Comparison of ENCODE assay signal across 33 cellular contexts in genomic region chr11:73291781-73292180, GRCh38. TPM values are rescaled to one million over a fixed set of nuclear protein-coding genes. Genes with fewer than 3 reads are reported as not detected.
"Had no signal": no experiment of that assay in that cellular context is flagged by ENCODE, and none has a peak within 500 bp of the region (broad histone marks: within the 10 kb centered on the region; RNA-seq: fewer than 3 reads in every experiment).

No MANE protein-coding gene starts in this region.

- H3K27me3 ChIP-seq: brain microvascular endothelial cell, MG63 had no signal

- H3K27ac Mint-ChIP-seq: activated CD4-positive, alpha-beta T cell treated with anti-CD3 and anti-CD28 coated beads, Interleukin-2, amount 10 ng/mL, durations not matched to agents 24 days and 14 days; activated CD8-positive, alpha-beta T cell treated with anti-CD3 and anti-CD28 coated beads for 36 hours; activated naive CD8-positive, alpha-beta T cell treated with anti-CD3 and anti-CD28 coated beads for 36 hours; activated T-cell treated with anti-CD3 and anti-CD28 coated beads, Interleukin-2, amount 50 U/mL, for 72 hours; activated T-helper 17 cell treated with anti-CD3 and anti-CD28 coated beads, Interleukin-2, amount 50 U/mL, for 72 hours; IgD-negative memory B cell; T-helper 1 cell treated with Interleukin-12 subunit alpha and Interleukin-12 subunit beta and Interleukin-4 antibody, amounts not matched to agents 30 μg/mL and 1 μg/mL, for 36 hours; T-helper 2 cell treated with Interferon-gamma antibody and Interleukin-4, amounts not matched to agents 5 μg/mL and 100 μg/mL, for 36 hours had no signal

- DNase-seq: activated CD4-positive, alpha-beta T cell treated with anti-CD3 and anti-CD28 coated beads, Interleukin-2, amount 10 ng/mL, durations not matched to agents 24 days and 14 days; activated CD4-positive, alpha-beta T cell treated with anti-CD3 and anti-CD28 coated beads, Interleukin-2, amount 50 U/mL, for 4 hours; activated CD8-positive, alpha-beta T cell treated with anti-CD3 and anti-CD28 coated beads for 36 hours; activated effector memory CD4-positive, alpha-beta T cell treated with anti-CD3 and anti-CD28 coated beads, Interleukin-2, amount 50 U/mL, for 16 hours; activated naive CD4-positive, alpha-beta T cell; activated naive CD4-positive, alpha-beta T cell treated with anti-CD3 and anti-CD28 coated beads, Interleukin-2, amount 50 U/mL, for 16 hours; activated naive CD8-positive, alpha-beta T cell treated with anti-CD3 and anti-CD28 coated beads for 36 hours; activated T-cell treated with anti-CD3 and anti-CD28 coated beads, Interleukin-2, amount 50 U/mL, for 1 hour; activated T-cell treated with anti-CD3 and anti-CD28 coated beads, Interleukin-2, amount 50 U/mL, for 72 hours; amniotic stem cell; brain microvascular endothelial cell; KG1; NCI-H1048; NCI-H1105 treated with DMSO at 0.1 percent for 48 hours; NCI-H1436 treated with DMSO at 0.1 percent for 48 hours; NCI-H1694 treated with DMSO at 0.1 percent for 48 hours; NCI-H2029; NCI-H2107; NCI-H2171; NCI-H510A; NCI-H526; NCI-H748 treated with DMSO at 0.1 percent for 48 hours; NK-92 treated with Interleukin-12 subunit alpha and Interleukin-12 subunit beta, amount 100 ng/mL, for 24 hours; PC-9; Right ventricle myocardium superior had no signal

- H3K9me3 ChIP-seq: MG63 had no signal

- H3K27ac ChIP-seq: brain microvascular endothelial cell, PC-9, SK-N-MC had no signal

- H3K27me3 Mint-ChIP-seq: activated naive CD8-positive, alpha-beta T cell treated with anti-CD3 and anti-CD28 coated beads for 36 hours; activated T-helper 17 cell treated with anti-CD3 and anti-CD28 coated beads, Interleukin-2, amount 50 U/mL, for 72 hours had no signal

- H3K9me3 Mint-ChIP-seq: activated CD4-positive, alpha-beta T cell treated with anti-CD3 and anti-CD28 coated beads, Interleukin-2, amount 10 ng/mL, durations not matched to agents 24 days and 14 days; activated CD8-positive, alpha-beta T cell treated with anti-CD3 and anti-CD28 coated beads for 36 hours; activated naive CD8-positive, alpha-beta T cell treated with anti-CD3 and anti-CD28 coated beads for 36 hours; activated T-cell treated with anti-CD3 and anti-CD28 coated beads, Interleukin-2, amount 50 U/mL, for 72 hours; activated T-helper 17 cell treated with anti-CD3 and anti-CD28 coated beads, Interleukin-2, amount 50 U/mL, for 72 hours; IgD-negative memory B cell; T-helper 1 cell treated with Interleukin-12 subunit alpha and Interleukin-12 subunit beta and Interleukin-4 antibody, amounts not matched to agents 30 μg/mL and 1 μg/mL, for 36 hours; T-helper 2 cell treated with Interferon-gamma antibody and Interleukin-4, amounts not matched to agents 5 μg/mL and 100 μg/mL, for 36 hours had no signal

- ATAC-seq: activated CD8-positive, alpha-beta T cell treated with anti-CD3 and anti-CD28 coated beads for 36 hours; activated T-cell treated with anti-CD3 and anti-CD28 coated beads, Interleukin-2, amount 50 U/mL, for 72 hours; activated T-helper 17 cell treated with anti-CD3 and anti-CD28 coated beads, Interleukin-2, amount 50 U/mL, for 72 hours had no signal

- H3K4me3 ChIP-seq: PC-9, SK-N-MC had no signal

- H2AFZ ChIP-seq: PC-9 had no signal

- H3K36me3 Mint-ChIP-seq: activated naive CD8-positive, alpha-beta T cell treated with anti-CD3 and anti-CD28 coated beads for 36 hours; IgD-negative memory B cell had no signal

- H3K4me3 Mint-ChIP-seq: activated CD4-positive, alpha-beta T cell treated with anti-CD3 and anti-CD28 coated beads, Interleukin-2, amount 10 ng/mL, durations not matched to agents 24 days and 14 days; activated CD8-positive, alpha-beta T cell treated with anti-CD3 and anti-CD28 coated beads for 36 hours; activated naive CD8-positive, alpha-beta T cell treated with anti-CD3 and anti-CD28 coated beads for 36 hours; activated T-cell treated with anti-CD3 and anti-CD28 coated beads, Interleukin-2, amount 50 U/mL, for 72 hours; activated T-helper 17 cell treated with anti-CD3 and anti-CD28 coated beads, Interleukin-2, amount 50 U/mL, for 72 hours; IgD-negative memory B cell; T-helper 1 cell treated with Interleukin-12 subunit alpha and Interleukin-12 subunit beta and Interleukin-4 antibody, amounts not matched to agents 30 μg/mL and 1 μg/mL, for 36 hours; T-helper 2 cell treated with Interferon-gamma antibody and Interleukin-4, amounts not matched to agents 5 μg/mL and 100 μg/mL, for 36 hours had no signal

- FAIRE-seq: TTC549 had no signal

- H3K4me2 ChIP-seq: PC-9 had no signal

- H3K36me3 ChIP-seq: brain microvascular endothelial cell had no signal

RNA-seq across cellular contexts. Expression of gene ARHGEF17, which starts 16.3 kb away (rescaled TPM):
- total RNA-seq: activated CD4-positive, alpha-beta T cell treated with anti-CD3 and anti-CD28 coated beads, Interleukin-2, amount 10 ng/mL, durations not matched to agents 24 days and 14 days had no signal
- polyA plus RNA-seq: IgD-negative memory B cell had no signal

RNA-seq across cellular contexts. Expression of gene P2RY6, which starts 19.6 kb away (rescaled TPM):
- total RNA-seq: activated CD4-positive, alpha-beta T cell treated with anti-CD3 and anti-CD28 coated beads, Interleukin-2, amount 10 ng/mL, durations not matched to agents 24 days and 14 days; activated CD8-positive, alpha-beta memory T cell treated with anti-CD3 and anti-CD28 coated beads for 36 hours; activated CD8-positive, alpha-beta T cell treated with anti-CD3 and anti-CD28 coated beads for 36 hours; activated naive CD8-positive, alpha-beta T cell treated with anti-CD3 and anti-CD28 coated beads for 36 hours; activated T-cell treated with anti-CD3 and anti-CD28 coated beads, Interleukin-2, amount 50 U/mL, for 72 hours; activated T-helper 17 cell treated with anti-CD3 and anti-CD28 coated beads, Interleukin-2, amount 50 U/mL, for 72 hours had no signal
- polyA plus RNA-seq: IgD-negative memory B cell had no signal
